Comparison of ENCODE assay signal across 8 cellular contexts in the genomic region with DNA sequence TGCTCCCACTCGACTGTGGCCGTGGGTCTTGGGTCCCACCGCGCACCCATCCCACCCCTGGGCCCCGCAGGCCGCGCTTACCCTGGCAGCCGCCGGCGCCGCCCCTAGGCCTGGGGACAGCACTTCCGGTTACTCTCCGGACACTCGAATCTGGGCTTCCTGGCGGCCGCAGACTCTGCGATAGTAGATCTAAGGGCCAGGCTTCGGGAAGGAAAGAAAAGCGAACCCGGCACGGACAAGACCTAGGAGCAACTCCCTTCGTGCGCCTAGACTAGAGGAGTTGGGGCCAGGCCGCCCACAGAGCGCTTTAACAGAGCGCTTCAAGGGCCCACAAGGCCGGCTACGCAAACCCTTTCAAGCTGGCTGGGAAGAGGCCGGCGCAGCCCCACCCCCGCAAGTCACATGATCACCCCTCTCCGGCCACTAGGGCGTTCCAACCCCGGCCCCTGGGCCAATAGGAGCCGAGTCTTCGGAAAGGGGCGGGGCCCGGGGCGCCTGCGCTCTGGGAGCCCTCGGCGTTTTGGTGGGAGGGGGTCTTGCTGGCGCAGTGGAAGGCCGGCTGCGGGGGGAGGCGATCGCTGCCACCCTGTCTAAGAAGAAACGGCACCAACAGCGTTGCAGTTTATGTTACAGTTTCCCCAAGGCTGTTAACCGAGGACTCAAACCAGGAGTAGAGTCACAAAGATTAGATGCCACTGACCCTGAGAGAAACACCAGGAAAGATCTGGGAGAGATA. TPM values are rescaled to one million over a fixed set of nuclear protein-coding genes. Genes with fewer than 3 reads are reported as not detected.
A peak's percentile ranks its signal among the peaks of the same experiment; 100 is the strongest.
DNase-seq lines count a peak whose midpoint lies in the region; ATAC-seq and TF ChIP-seq lines count a peak whose summit lies in the region.
"Not testable (repeated sequence)": the region's sequence is repeated elsewhere in the genome, so short reads cannot be mapped to it uniquely, and the experiment has no call there.

A gene with protein sequence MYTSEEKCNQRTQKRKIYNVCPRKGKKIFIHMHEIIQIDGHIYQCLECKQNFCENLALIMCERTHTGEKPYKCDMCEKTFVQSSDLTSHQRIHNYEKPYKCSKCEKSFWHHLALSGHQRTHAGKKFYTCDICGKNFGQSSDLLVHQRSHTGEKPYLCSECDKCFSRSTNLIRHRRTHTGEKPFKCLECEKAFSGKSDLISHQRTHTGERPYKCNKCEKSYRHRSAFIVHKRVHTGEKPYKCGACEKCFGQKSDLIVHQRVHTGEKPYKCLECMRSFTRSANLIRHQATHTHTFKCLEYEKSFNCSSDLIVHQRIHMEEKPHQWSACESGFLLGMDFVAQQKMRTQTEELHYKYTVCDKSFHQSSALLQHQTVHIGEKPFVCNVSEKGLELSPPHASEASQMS (minus strand): TSS at position 387 of the 736 bp plus-strand sequence. CDS start 21,193 bp downstream, outside the sequence.

- peak within 1 kb of the TSS; percentile 64 for H3K9ac ChIP-seq in KMS-11

- H3K9me3 Mint-ChIP-seq in activated T-cell treated with anti-CD3 and anti-CD28 coated beads, Interleukin-2, amount 50 U/mL, for 72 hours = not testable (repeated sequence)

- not testable (repeated sequence) for TF ChIP-seq CTCF in KMS-11 (conservative IDR thresholded peaks at IDR 0.05; ENCODE audit: low read depth, low read length)
- peak in 1 of 6 experiments; percentile 12 for TF ChIP-seq CTCF in Peyer's patch (IDR thresholded peaks at IDR 0.05)
- TF ChIP-seq CTCF in esophagus squamous epithelium (IDR thresholded peaks at IDR 0.05) = peak in 2 of 6 experiments; percentile 4 to 27

- H3K27ac ChIP-seq in KMS-11 (peak within 1 kb of the TSS; percentile 36; the same call in 1 of the 2 replicates), Peyer's patch (peak within 1 kb of the TSS; percentile 77 to 85 (median 80)), esophagus squamous epithelium (peak within 1 kb of the TSS; percentile 83 to 88 (median 86))

- peak within 1 kb of the TSS; percentile 84 for H2AFZ ChIP-seq in KMS-11 (ENCODE audit: low read depth)

- not testable (repeated sequence) for H4K20me1 ChIP-seq in KMS-11 (ENCODE audit: insufficient read depth)

- peak within 1 kb of the TSS; percentile 66 for H3K27ac Mint-ChIP-seq in activated T-cell treated with anti-CD3 and anti-CD28 coated beads, Interleukin-2, amount 50 U/mL, for 72 hours

- not testable (repeated sequence) for H3K36me3 ChIP-seq in KMS-11 (ENCODE audit: insufficient read depth); Peyer's patch
- H3K36me3 ChIP-seq in esophagus squamous epithelium = peaks cover 0 to 22% (median 0%) of the 10 kb centered on the region in 3 donors

- H3K4me3 Mint-ChIP-seq in activated T-cell treated with anti-CD3 and anti-CD28 coated beads, Interleukin-2, amount 50 U/mL, for 72 hours = peak within 1 kb of the TSS; percentile 82 to 85

- not testable (repeated sequence) for H3K9me3 ChIP-seq in Peyer's patch, esophagus squamous epithelium

- H3K4me3 ChIP-seq in KMS-11 (IDR thresholded peaks at IDR 0.05; ENCODE audit: insufficient read depth, low read depth, low read length) = not testable (repeated sequence)
- peak within 1 kb of the TSS; percentile 47 to 88 (median 61) for H3K4me3 ChIP-seq in Peyer's patch
- peak within 1 kb of the TSS; percentile 45 to 73 (median 66) for H3K4me3 ChIP-seq in esophagus squamous epithelium

- TF ChIP-seq POLR2A in Peyer's patch (IDR thresholded peaks at IDR 0.05) = peak; percentile 64 to 67
- peak in 2 of 4 donors; percentile 57 to 66 for TF ChIP-seq POLR2A in esophagus squamous epithelium (IDR thresholded peaks at IDR 0.05)

- WGBS in esophagus squamous epithelium, 2 donors = 0% methylated on average over 2 to 3 of the region's 50 CpGs

- peaks cover 0 to 11% of the 10 kb centered on the region in 2 donors for H3K36me3 Mint-ChIP-seq in activated T-cell treated with anti-CD3 and anti-CD28 coated beads, Interleukin-2, amount 50 U/mL, for 72 hours (ENCODE audit: insufficient read depth in 2 of 2)

- not testable (repeated sequence) for H3K4me1 Mint-ChIP-seq in activated T-cell treated with anti-CD3 and anti-CD28 coated beads, Interleukin-2, amount 50 U/mL, for 72 hours (ENCODE audit: low read depth)

- peak within 1 kb of the TSS; percentile 85 for H3K4me2 ChIP-seq in KMS-11

- H3K27me3 Mint-ChIP-seq in activated T-cell treated with anti-CD3 and anti-CD28 coated beads, Interleukin-2, amount 50 U/mL, for 72 hours (ENCODE audit: low read depth) = peaks cover 25% of the 10 kb centered on the region

- H3K79me2 ChIP-seq in KMS-11 (ENCODE audit: insufficient read depth, low read depth) = not testable (repeated sequence)

- intact Hi-C loops in esophagus squamous epithelium (cut with DNase I) = not testable (repeated sequence)

- H3K4me1 ChIP-seq in KMS-11 (ENCODE audit: low read depth, poor library complexity, severe bottlenecking) = peaks cover 17% of the 10 kb centered on the region
- peaks cover 0 to 14% (median 3%) of the 10 kb centered on the region in 4 donors for H3K4me1 ChIP-seq in Peyer's patch
- peaks cover 0 to 38% (median 14%) of the 10 kb centered on the region in 3 donors for H3K4me1 ChIP-seq in esophagus squamous epithelium

- not testable (repeated sequence) for H3K27me3 ChIP-seq in KMS-11 (ENCODE audit: insufficient read depth, low read depth); Peyer's patch
- H3K27me3 ChIP-seq in esophagus squamous epithelium = peaks cover 0 to 16% (median 0%) of the 10 kb centered on the region in 4 donors

- DNase-seq in DMS53 treated with DMSO at 0.1 percent for 48 hours (lab: John Stamatoyannopoulos, UW; ENCODE audit: unreplicated experiment) (peak; percentile 84), Peyer's patch (peak; percentile 91 to 97 (median 97)), esophagus squamous epithelium (lab: John Stamatoyannopoulos, UW) (peak; percentile 69), myocyte (ENCODE audit: low read depth) (peak; percentile 96)
- peak; percentile 95 to 96 for DNase-seq in activated T-cell treated with anti-CD3 and anti-CD28 coated beads, Interleukin-2, amount 50 U/mL, for 72 hours
- peak; percentile 82 to 89 for DNase-seq in stimulated activated CD8-positive, alpha-beta memory T cell treated with anti-CD3 and anti-CD28 coated beads, Interleukin-7, amount 100 ng/mL, for 48 hours (ENCODE audit: extremely low read depth in 1 of 2, low read depth in 1 of 2)

- ATAC-seq in GM21737 (IDR thresholded peaks at IDR 0.05; ENCODE audit: unreplicated experiment) = peak; percentile 96
- ATAC-seq in activated T-cell treated with anti-CD3 and anti-CD28 coated beads, Interleukin-2, amount 50 U/mL, for 72 hours (replicated peaks in 1 of 2) = peak; percentile 99

RNA-seq across cellular contexts. Expression of the gene that starts here (rescaled TPM):
- total RNA-seq in Peyer's patch (10 to 100 TPM in 3 of 4 donors, 1 to 10 TPM in 1; 5.0 to 12.1 (median 10.6) TPM), esophagus squamous epithelium (10 to 100 TPM in 1 of 4 donors, 1 to 10 TPM in 3; 3.8 to 11.3 (median 8.2) TPM), myocyte (24.8 and 25.8 TPM in 2 replicates)
- total RNA-seq in activated T-cell treated with anti-CD3 and anti-CD28 coated beads, Interleukin-2, amount 50 U/mL, for 72 hours = 10 to 100 TPM; 11.5 to 13.5 TPM
- 5.9 TPM for polyA plus RNA-seq in myocyte (2012)

Comparison
In these comparisons a context has a peak if more than half of its experiments do, and no peak if none do; other contexts are left out.
1. H3K27ac ChIP-seq: peak in every context shown above with its lines; median percentile 86 in esophagus squamous epithelium; 80 in Peyer's patch; 36 in KMS-11.